Comparison of ENCODE assay signal across 28 cellular contexts in the genomic region with DNA sequence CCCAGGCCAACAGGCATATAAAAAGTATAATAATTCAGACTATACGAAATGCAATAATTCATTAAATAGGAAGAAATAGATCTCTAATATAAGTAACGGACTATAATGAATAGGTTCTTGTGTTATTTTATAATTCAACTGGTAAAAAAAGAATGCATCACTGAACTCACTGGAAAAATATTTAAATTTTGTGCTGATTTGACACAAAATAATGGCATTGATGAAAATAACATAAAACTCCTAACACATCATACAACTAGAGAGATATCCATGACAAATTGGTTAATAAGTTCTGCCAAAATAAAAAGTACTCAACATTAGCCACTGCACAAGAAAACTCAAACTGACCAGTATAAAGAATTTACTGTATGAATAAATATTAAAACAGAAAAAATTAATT.
"Had no signal": no experiment of that assay in that cellular context is flagged by ENCODE, and none has a peak within 500 bp of the region (broad histone marks: within the 10 kb centered on the region; RNA-seq: fewer than 3 reads in every experiment).

No MANE protein-coding gene starts in this region.

- H3K4me1 ChIP-seq: pancreas, psoas muscle, spleen, suprapubic skin, tibial artery, transverse colon, upper lobe of right lung, uterus had no signal

- FAIRE-seq: pancreas had no signal

- H3K27ac ChIP-seq: neutrophil, pancreas, psoas muscle, skin epidermis, spleen, suprapubic skin, testis, tibial artery, transverse colon, upper lobe of right lung, uterus had no signal

- ATAC-seq: naive thymus-derived CD8-positive, alpha-beta T cell; natural killer cell treated with Interleukin-12 subunit alpha and Interleukin-12 subunit beta and Interleukin-15 and Interleukin-18, amount 100 ng/mL, for 72 hours; pancreas; psoas muscle; right cardiac atrium; sciatic nerve; stimulated activated memory B cell treated with anti-CD40 and anti-IgM and Interleukin-4, amounts not matched to agents 10 μg/mL and 1 μg/mL and 100 μg/mL, for 72 hours; stimulated activated naive CD8-positive, alpha-beta T cell treated with anti-CD3 and anti-CD28 coated beads, Interleukin-15, amount 100 ng/mL, for 72 hours; stimulated activated naive CD8-positive, alpha-beta T cell treated with anti-CD3 and anti-CD28 coated beads, Interleukin-15, Interleukin-2, amounts not matched to agents 100 U/mL and 50 U/mL, for 24 hours; upper lobe of right lung had no signal

- H3K4me3 ChIP-seq: pancreas, psoas muscle, skin epidermis, smooth muscle cell, spleen, suprapubic skin, testis, tibial artery, transverse colon, upper lobe of right lung, uterus had no signal

- H3K27me3 ChIP-seq: neutrophil, pancreas, spleen, suprapubic skin, testis, tibial artery, transverse colon, upper lobe of right lung, uterus had no signal

- H3K4me2 ChIP-seq: smooth muscle cell had no signal

- DNase-seq: naive thymus-derived CD8-positive, alpha-beta T cell; nephron progenitor cell; nucleus accumbens; pancreas; psoas muscle; right cardiac atrium; spleen; stimulated activated CD4-positive, alpha-beta T cell treated with anti-CD3 and anti-CD28 coated beads, Interleukin-12 subunit alpha, Interleukin-12 subunit beta, amount 100 ng/mL, for 4 hours; stimulated activated CD4-positive, alpha-beta T cell treated with anti-CD3 and anti-CD28 coated beads, Interleukin-1b, Interleukin-23, amount 100 ng/mL, for 48 hours; stimulated activated CD4-positive, alpha-beta T cell treated with anti-CD3 and anti-CD28 coated beads, Interleukin-4, amount 100 ng/mL, for 1 hour; stimulated activated CD4-positive, alpha-beta T cell treated with anti-CD3 and anti-CD28 coated beads, Interleukin-4, amount 100 ng/mL, for 4 hours; stimulated activated CD8-positive, alpha-beta memory T cell treated with anti-CD3 and anti-CD28 coated beads, Interleukin-4, amount 100 ng/mL, for 48 hours; stimulated activated naive CD4-positive, alpha-beta T cell; stimulated activated naive CD8-positive, alpha-beta T cell treated with anti-CD3 and anti-CD28 coated beads, Interleukin-15, amount 100 ng/mL, for 72 hours; stimulated activated naive CD8-positive, alpha-beta T cell treated with anti-CD3 and anti-CD28 coated beads, Interleukin-15, Interleukin-2, amounts not matched to agents 100 U/mL and 50 U/mL, for 24 hours; substantia nigra; testis; tibial artery; transverse colon; upper lobe of right lung; uterus had no signal

- H3K36me3 ChIP-seq: neutrophil, pancreas, spleen, suprapubic skin, tibial artery, transverse colon, upper lobe of right lung, uterus had no signal

- H3K9me3 ChIP-seq: neutrophil, pancreas, psoas muscle, spleen, suprapubic skin, testis, tibial artery, transverse colon, upper lobe of right lung, uterus had no signal
